8 cellular contexts compared by ENCODE assay signal in genomic region chr19:7534531-7534980, GRCh38. TPM values are rescaled to one million over a fixed set of nuclear protein-coding genes. Genes with fewer than 3 reads are reported as not detected.
A peak's percentile ranks its signal among the peaks of the same experiment; 100 is the strongest.
DNase-seq lines count a peak whose midpoint lies in the region; ATAC-seq and TF ChIP-seq lines count a peak whose summit lies in the region.

No MANE protein-coding gene starts in this region.

- peak overlapping the region; percentile 87 for H3K27ac Mint-ChIP-seq in activated naive CD4-positive, alpha-beta T cell treated with anti-CD3 and anti-CD28 coated beads, Interleukin-2, amount 10 ng/mL, durations not matched to agents 7 days and 5 days
- H3K27ac Mint-ChIP-seq in nephron (peak overlapping the region; percentile 97 to 99 (median 97)), type B pancreatic cell (peak overlapping the region; percentile 94)

- H3K9me3 ChIP-seq in BE2C: no peaks in the 10 kb centered on the region

- no peak overlapping the region for H3K27ac ChIP-seq in foreskin keratinocyte

- TF ChIP-seq CTCF in BE2C (IDR thresholded peaks at IDR 0.05; ENCODE audit: low read depth, low read length) (peak; percentile 18; the same call in 1 of the 2 replicates), foreskin keratinocyte (conservative IDR thresholded peaks at IDR 0.05) (peak; percentile 59), nephron (IDR thresholded peaks at IDR 0.05; ENCODE audit: unreplicated experiment in 3 of 3) (no peak), type B pancreatic cell (conservative IDR thresholded peaks at IDR 0.05) (no peak)

- H3K4me3 Mint-ChIP-seq in activated naive CD4-positive, alpha-beta T cell treated with anti-CD3 and anti-CD28 coated beads, Interleukin-2, amount 10 ng/mL, durations not matched to agents 7 days and 5 days: peak overlapping the region; percentile 94
- H3K4me3 Mint-ChIP-seq in nephron: peak overlapping the region; percentile 95 to 100 (median 99)
- peak overlapping the region; percentile 97 for H3K4me3 Mint-ChIP-seq in type B pancreatic cell

- H3K27me3 Mint-ChIP-seq in activated naive CD4-positive, alpha-beta T cell treated with anti-CD3 and anti-CD28 coated beads, Interleukin-2, amount 10 ng/mL, durations not matched to agents 7 days and 5 days: no peaks in the 10 kb centered on the region
- no peaks in the 10 kb centered on the region for H3K27me3 Mint-ChIP-seq in nephron (ENCODE audit: low read depth)
- H3K27me3 Mint-ChIP-seq in type B pancreatic cell: no peaks in the 10 kb centered on the region

- CTCF ChIA-PET in activated naive CD4-positive, alpha-beta T cell treated with anti-CD3 and anti-CD28 coated beads, Interleukin-2, amount 10 ng/mL, durations not matched to agents 7 days and 5 days (lab: Charles Lee): no interaction called here

- no peaks in the 10 kb centered on the region; the same call in 1 of the 2 replicates for H3K36me3 ChIP-seq in BE2C

- H3K27me3 ChIP-seq in BE2C: no peaks in the 10 kb centered on the region
- no peaks in the 10 kb centered on the region for H3K27me3 ChIP-seq in foreskin keratinocyte

- no peaks in the 10 kb centered on the region for H3K9me3 Mint-ChIP-seq in activated naive CD4-positive, alpha-beta T cell treated with anti-CD3 and anti-CD28 coated beads, Interleukin-2, amount 10 ng/mL, durations not matched to agents 7 days and 5 days
- no peaks in the 10 kb centered on the region for H3K9me3 Mint-ChIP-seq in nephron
- no peaks in the 10 kb centered on the region for H3K9me3 Mint-ChIP-seq in type B pancreatic cell

- ATAC-seq in GM19463 (IDR thresholded peaks at IDR 0.05; ENCODE audit: unreplicated experiment) (peak; percentile 4), foreskin keratinocyte (peak; percentile 10)

- H3K4me3 ChIP-seq in BE2C (ENCODE audit: low read depth, low read length): peak overlapping the region; percentile 88

- H3K4me1 ChIP-seq in BE2C: no peaks in the 10 kb centered on the region
- no peaks in the 10 kb centered on the region for H3K4me1 ChIP-seq in foreskin keratinocyte

- DNase-seq in BE2C: peak; percentile 71
- peak; percentile 50 for DNase-seq in NCI-H345 (lab: John Stamatoyannopoulos, UW)
- no peak for DNase-seq in activated naive CD4-positive, alpha-beta T cell treated with anti-CD3 and anti-CD28 coated beads, Interleukin-2, amount 10 ng/mL, durations not matched to agents 7 days and 5 days
- peak in 1 of 2 donors; percentile 65 for DNase-seq in foreskin keratinocyte
- no peak for DNase-seq in type B pancreatic cell (ENCODE audit: extremely low spot score, unreplicated experiment)
- DNase-seq in activated CD4-positive, CD25-positive, alpha-beta regulatory T cell (lab: John Stamatoyannopoulos, UW): no peak

- H3K36me3 Mint-ChIP-seq in activated naive CD4-positive, alpha-beta T cell treated with anti-CD3 and anti-CD28 coated beads, Interleukin-2, amount 10 ng/mL, durations not matched to agents 7 days and 5 days: peaks cover 16% of the 10 kb centered on the region
- H3K36me3 Mint-ChIP-seq in nephron (ENCODE audit: low read depth) (peaks cover 10% of the 10 kb centered on the region), type B pancreatic cell (peaks cover 4% of the 10 kb centered on the region)

- peaks cover 25% of the 10 kb centered on the region for H3K4me1 Mint-ChIP-seq in activated naive CD4-positive, alpha-beta T cell treated with anti-CD3 and anti-CD28 coated beads, Interleukin-2, amount 10 ng/mL, durations not matched to agents 7 days and 5 days
- H3K4me1 Mint-ChIP-seq in nephron (peaks cover 4% of the 10 kb centered on the region), type B pancreatic cell (ENCODE audit: unreplicated experiment) (peaks cover 4% of the 10 kb centered on the region)

RNA-seq across cellular contexts. Expression of gene PNPLA6, which starts 1.0 kb away (rescaled TPM):
- 55.4 TPM for polyA plus RNA-seq in BE2C (2012; ENCODE audit: insufficient read depth, insufficient read length, low read depth)
- total RNA-seq in foreskin keratinocyte (82.3 and 85.4 TPM in 2 replicates), type B pancreatic cell (ENCODE audit: low replicate concordance) (84.3 and 86.1 TPM in 2 replicates)
- polyA plus RNA-seq in foreskin keratinocyte: 60.6 and 66.8 TPM in 2 replicates

RNA-seq across cellular contexts. Expression of gene MCOLN1, which starts 12.1 kb away (rescaled TPM):
- polyA plus RNA-seq in BE2C (2012; ENCODE audit: insufficient read depth, insufficient read length, low read depth): 56.7 TPM
- total RNA-seq in foreskin keratinocyte: 8.2 and 8.6 TPM in 2 replicates
- polyA plus RNA-seq in foreskin keratinocyte: 12.3 and 12.9 TPM in 2 replicates
- total RNA-seq in type B pancreatic cell (ENCODE audit: low replicate concordance): 24.0 and 24.3 TPM in 2 replicates

RNA-seq across cellular contexts. Expression of gene ZNF358, which starts 18.7 kb away (rescaled TPM):
- polyA plus RNA-seq in BE2C (2012; ENCODE audit: insufficient read depth, insufficient read length, low read depth): 91.0 TPM
- total RNA-seq in foreskin keratinocyte: 22.5 and 23.7 TPM in 2 replicates
- 42.4 and 45.9 TPM in 2 replicates for polyA plus RNA-seq in foreskin keratinocyte
- total RNA-seq in type B pancreatic cell (ENCODE audit: low replicate concordance): 49.8 and 67.1 TPM in 2 replicates

RNA-seq across cellular contexts. Expression of gene PEX11G, which starts 45.7 kb away (rescaled TPM):
- 0.97 TPM for polyA plus RNA-seq in BE2C (2012; ENCODE audit: insufficient read depth, insufficient read length, low read depth)
- total RNA-seq in foreskin keratinocyte: 1.9 and 2.0 TPM in 2 replicates
- polyA plus RNA-seq in foreskin keratinocyte: 2.3 and 3.3 TPM in 2 replicates
- total RNA-seq in type B pancreatic cell (ENCODE audit: low replicate concordance): 4.8 and 5.7 TPM in 2 replicates

Comparison
In these comparisons a context has a peak if more than half of its experiments do, and no peak if none do; other contexts are left out.
1. DNase-seq: peak in BE2C (single experiment) and NCI-H345 (single experiment); none in activated naive CD4-positive, alpha-beta T cell treated with anti-CD3 and anti-CD28 coated beads, Interleukin-2, amount 10 ng/mL, durations not matched to agents 7 days and 5 days (single experiment), type B pancreatic cell (single experiment) and activated CD4-positive, CD25-positive, alpha-beta regulatory T cell (0 of 4).
2. CTCF ChIP-seq: peak in BE2C (single experiment) and foreskin keratinocyte (single experiment); none in nephron (0 of 3) and type B pancreatic cell (single experiment).
3. Peak in every context shown above with its lines, with median percentiles within 50 percentile points of each other: H3K27ac Mint-ChIP-seq and H3K4me3 Mint-ChIP-seq.